Comparison of ENCODE assay signal across 18 cellular contexts in genomic region chr3:37321863-37322262, GRCh38.
DNase-seq lines count a peak whose midpoint lies in the region; ATAC-seq and TF ChIP-seq lines count a peak whose summit lies in the region.
"Had no signal": no experiment of that assay in that cellular context is flagged by ENCODE, and none has a peak within 500 bp of the region (broad histone marks: within the 10 kb centered on the region; RNA-seq: fewer than 3 reads in every experiment).

No MANE protein-coding gene starts in this region.

- peak overlapping the region in 4 of 7 donors; percentile 36 to 70 (median 62) for H3K27ac Mint-ChIP-seq in CD4-positive, alpha-beta memory T cell
- H3K27ac Mint-ChIP-seq: GM23338 had no signal

- 0 out of 3 replicates have a peak, but pooled peaks have one; percentile 14 for ATAC-seq in RWPE2 (ENCODE audit: low read depth)
- ATAC-seq in GM19455 (IDR thresholded peaks at IDR 0.05; ENCODE audit: unreplicated experiment), result no peak
- ATAC-seq: GM23338 had no signal

- peaks cover 38% of the 10 kb centered on the region for H3K36me3 ChIP-seq in CD4-positive, alpha-beta memory T cell (ENCODE audit: insufficient read depth, low read length)
- H3K36me3 ChIP-seq in RWPE2 (ENCODE audit: low read depth) (peaks cover 85% of the 10 kb centered on the region), esophagus muscularis mucosa (peaks cover 0 to 65% (median 39%) of the 10 kb centered on the region in 4 donors), rectal smooth muscle tissue (ENCODE audit: control insufficient read depth, insufficient read depth, low read length) (peaks cover 14% of the 10 kb centered on the region)
- H3K36me3 ChIP-seq: colonic mucosa had no signal

- H3K4me1 Mint-ChIP-seq in CD4-positive, alpha-beta memory T cell, result peaks cover 6 to 28% (median 17%) of the 10 kb centered on the region in 4 donors
- H3K4me1 Mint-ChIP-seq: GM23338 had no signal

- intact Hi-C loops in CD4-positive, alpha-beta memory T cell (cut with micrococcal nuclease), result no loop called here
- intact Hi-C loops in esophagus muscularis mucosa (cut with DNase I), result no loop called here

- 55% methylated on average over 2 of the region's 2 CpGs for WGBS in esophagus muscularis mucosa

- H3K27me3 Mint-ChIP-seq in CD4-positive, alpha-beta memory T cell, result no peaks in the 10 kb centered on the region

- no peak for TF ChIP-seq POLR2A in esophagus muscularis mucosa (IDR thresholded peaks at IDR 0.05; ENCODE audit: low read depth)

- POLR2A ChIA-PET in CD4-positive, alpha-beta memory T cell (lab: Charles Lee; ENCODE audit: partially characterized antibody), result no interaction called here

- no peak for DNase-seq in CD4-positive, alpha-beta memory T cell
- no peak for DNase-seq in RWPE2 (ENCODE audit: low spot score)
- no peak for DNase-seq in esophagus muscularis mucosa (ENCODE audit: extremely low spot score)
- DNase-seq in stimulated activated CD4-positive, alpha-beta T cell treated with anti-CD3 and anti-CD28 coated beads, Interleukin-12 subunit alpha, Interleukin-12 subunit beta, amount 100 ng/mL, for 4 hours, result no peak
- no peak for DNase-seq in activated CD4-positive, alpha-beta T cell treated with anti-CD3 and anti-CD28 coated beads for 4 hours
- DNase-seq: activated naive CD4-positive, alpha-beta T cell treated with Interleukin-2 at 50 U/mL for 16 hours; colonic mucosa; KG1; kidney; MV-4-11; NCI-H1694 treated with DMSO at 0.1 percent for 48 hours; PC-9; T-helper 9 cell had no signal

- CTCF ChIA-PET in CD4-positive, alpha-beta memory T cell (lab: Charles Lee; ENCODE audit: partially characterized antibody), result interaction anchor here (1.2 kb wide), 1 partner anchor 9 kb away, joined by 3 read pairs; no protein-coding TSS in a partner anchor

- H3K9me3 Mint-ChIP-seq in CD4-positive, alpha-beta memory T cell, result peaks cover 0 to 1% (median 0%) of the 10 kb centered on the region in 8 donors
- H3K9me3 Mint-ChIP-seq: GM23338, neural crest cell had no signal

- H3K36me3 Mint-ChIP-seq in CD4-positive, alpha-beta memory T cell, result peaks cover 55 to 72% of the 10 kb centered on the region in 2 donors

- TF ChIP-seq CTCF in RWPE2 (IDR thresholded peaks at IDR 0.05; ENCODE audit: poor library complexity, severe bottlenecking) (no peak), esophagus muscularis mucosa (IDR thresholded peaks at IDR 0.05) (no peak)

- no peak overlapping the region for H3K4me3 ChIP-seq in CD4-positive, alpha-beta memory T cell (ENCODE audit: low read length in 2 of 2)
- H3K4me3 ChIP-seq in RWPE2 (ENCODE audit: severe bottlenecking) (no peak overlapping the region), esophagus muscularis mucosa (peak overlapping the region in 3 of 4 donors; percentile 15 to 31 (median 17)), rectal smooth muscle tissue (ENCODE audit: low read length) (no peak overlapping the region)
- H3K4me3 ChIP-seq: colonic mucosa, GM23338, PC-9, SK-N-MC had no signal

- peak overlapping the region in 1 of 8 donors; percentile 1 for H3K4me3 Mint-ChIP-seq in CD4-positive, alpha-beta memory T cell
- H3K4me3 Mint-ChIP-seq: GM23338, neural crest cell had no signal

- H3K27ac ChIP-seq in CD4-positive, alpha-beta memory T cell (ENCODE audit: low read depth, low read length), result no peak overlapping the region
- H3K27ac ChIP-seq in RWPE2 (ENCODE audit: poor library complexity, severe bottlenecking) (no peak overlapping the region), esophagus muscularis mucosa (replicated peaks in 1 of 4) (peak overlapping the region in 3 of 4 donors; percentile 17 to 52 (median 38)), rectal smooth muscle tissue (ENCODE audit: low read depth, low read length) (peak overlapping the region; percentile 29)
- H3K27ac ChIP-seq: colonic mucosa, PC-9, SK-N-MC had no signal

- no peaks in the 10 kb centered on the region for H3K9me3 ChIP-seq in CD4-positive, alpha-beta memory T cell (ENCODE audit: control insufficient read depth in 1 of 2, low read length in 2 of 2)
- no peaks in the 10 kb centered on the region for H3K9me3 ChIP-seq in RWPE2 (ENCODE audit: severe bottlenecking)
- H3K9me3 ChIP-seq in esophagus muscularis mucosa, result no peaks in the 10 kb centered on the region
- H3K9me3 ChIP-seq: colonic mucosa had no signal

- TF ChIP-seq EP300 in esophagus muscularis mucosa (IDR thresholded peaks at IDR 0.05), result no peak

- no peak overlapping the region for H3K9ac ChIP-seq in rectal smooth muscle tissue (ENCODE audit: low read length)

- no peaks in the 10 kb centered on the region for H3K27me3 ChIP-seq in CD4-positive, alpha-beta memory T cell (ENCODE audit: insufficient read depth, low read length)
- H3K27me3 ChIP-seq in RWPE2 (ENCODE audit: insufficient read depth, poor library complexity, severe bottlenecking) (no peaks in the 10 kb centered on the region), esophagus muscularis mucosa (no peaks in the 10 kb centered on the region), rectal smooth muscle tissue (ENCODE audit: control insufficient read depth, insufficient read depth, low read length) (no peaks in the 10 kb centered on the region)
- H3K27me3 ChIP-seq: colonic mucosa had no signal

- peaks cover 6% of the 10 kb centered on the region for H3K4me1 ChIP-seq in CD4-positive, alpha-beta memory T cell (ENCODE audit: insufficient read depth, low read length)
- H3K4me1 ChIP-seq in RWPE2 (ENCODE audit: insufficient read depth, poor library complexity, severe bottlenecking) (no peaks in the 10 kb centered on the region), esophagus muscularis mucosa (peaks cover 8 to 41% (median 31%) of the 10 kb centered on the region in 4 donors), rectal smooth muscle tissue (ENCODE audit: control insufficient read depth, insufficient read depth, low read length) (peaks cover 3% of the 10 kb centered on the region)
- H3K4me1 ChIP-seq: colonic mucosa had no signal

Comparison
In these comparisons a context has a peak if more than half of its experiments do, and no peak if none do; other contexts are left out.
1. H3K27ac ChIP-seq: peak in esophagus muscularis mucosa (3 of 4) and rectal smooth muscle tissue (single experiment); none in CD4-positive, alpha-beta memory T cell (single experiment) and RWPE2 (single experiment).
2. H3K4me3 ChIP-seq: peak in esophagus muscularis mucosa (3 of 4); none in CD4-positive, alpha-beta memory T cell (0 of 2), RWPE2 (single experiment) and rectal smooth muscle tissue (single experiment).